ENCODE assay signal across 14 cellular contexts in genomic region chrX:68833448-68833805, GRCh38. TPM values are rescaled to one million over a fixed set of nuclear protein-coding genes. Genes with fewer than 3 reads are reported as not detected.
A peak's percentile ranks its signal among the peaks of the same experiment; 100 is the strongest.
DNase-seq lines count a peak whose midpoint lies in the region; ATAC-seq and TF ChIP-seq lines count a peak whose summit lies in the region.
"Had no signal": no experiment of that assay in that cellular context is flagged by ENCODE, and none has a peak within 500 bp of the region (broad histone marks: within the 10 kb centered on the region; RNA-seq: fewer than 3 reads in every experiment).

No MANE protein-coding gene starts in this region.

- no peak for TF ChIP-seq POLR2A in vagina (IDR thresholded peaks at IDR 0.05)

- H3K4me3 ChIP-seq in right atrium auricular region (peak overlapping the region in 1 of 2 donors; percentile 74), esophagus (ENCODE audit: low read depth in 1 of 2, low read length in 2 of 2) (no peak overlapping the region), vagina (peak overlapping the region; percentile 5 to 84)

- peaks cover under 1% of the 10 kb centered on the region for H3K36me3 ChIP-seq in right atrium auricular region
- H3K36me3 ChIP-seq in esophagus (ENCODE audit: control insufficient read depth in 2 of 2, insufficient read depth in 2 of 2, low read length in 1 of 2) = no peaks in the 10 kb centered on the region
- no peaks in the 10 kb centered on the region for H3K36me3 ChIP-seq in vagina
- H3K36me3 ChIP-seq: gastrocnemius medialis had no signal

- peak overlapping the region; percentile 77 for H3K4me3 Mint-ChIP-seq in neural crest cell
- H3K4me3 Mint-ChIP-seq in activated CD4-positive, alpha-beta T cell treated with anti-CD3 and anti-CD28 coated beads for 36 hours = no peak overlapping the region
- H3K4me3 Mint-ChIP-seq: activated B cell treated with CpG ODN at 0.5 μM for 24 hours; CD8-positive, alpha-beta memory T cell; stimulated activated naive CD8-positive, alpha-beta T cell treated with anti-CD3 and anti-CD28 coated beads, Interleukin-15, Interleukin-2, amounts not matched to agents 100 ng/mL and 50 ng/mL, for 24 hours had no signal

- WGBS in esophagus, 2 donors = 49 to 81% methylated on average over 6 of the region's 6 CpGs

- H3K27me3 ChIP-seq in right atrium auricular region = no peaks in the 10 kb centered on the region
- no peaks in the 10 kb centered on the region for H3K27me3 ChIP-seq in esophagus (ENCODE audit: control insufficient read depth in 1 of 2, insufficient read depth in 2 of 2, low read length in 2 of 2)
- no peaks in the 10 kb centered on the region for H3K27me3 ChIP-seq in vagina
- H3K27me3 ChIP-seq: gastrocnemius medialis had no signal

- intact Hi-C loops in Right ventricle myocardium superior (cut with DNase I) (loop anchor here (10.0 kb wide), 2 partner anchors 61 to 151 kb away; no protein-coding TSS in a partner anchor), vagina (cut with DNase I) (no loop called here)
- intact Hi-C loops in activated CD4-positive, alpha-beta T cell treated with anti-CD3 and anti-CD28 coated beads for 36 hours (cut with DNase I, micrococcal nuclease) = no loop called here

- H3K9me3 Mint-ChIP-seq in neural crest cell = peaks cover 6% of the 10 kb centered on the region
- H3K9me3 Mint-ChIP-seq in activated CD4-positive, alpha-beta T cell treated with anti-CD3 and anti-CD28 coated beads for 36 hours (ENCODE audit: low read depth) = no peaks in the 10 kb centered on the region
- H3K9me3 Mint-ChIP-seq: activated B cell treated with CpG ODN at 0.5 μM for 24 hours; CD8-positive, alpha-beta memory T cell; stimulated activated naive CD8-positive, alpha-beta T cell treated with anti-CD3 and anti-CD28 coated beads, Interleukin-15, Interleukin-2, amounts not matched to agents 100 ng/mL and 50 ng/mL, for 24 hours had no signal

- H3K27ac Mint-ChIP-seq in neural crest cell (ENCODE audit: unreplicated experiment) = no peak overlapping the region
- no peak overlapping the region for H3K27ac Mint-ChIP-seq in activated CD4-positive, alpha-beta T cell treated with anti-CD3 and anti-CD28 coated beads for 36 hours
- H3K27ac Mint-ChIP-seq: activated B cell treated with CpG ODN at 0.5 μM for 24 hours; stimulated activated naive CD8-positive, alpha-beta T cell treated with anti-CD3 and anti-CD28 coated beads, Interleukin-15, Interleukin-2, amounts not matched to agents 100 ng/mL and 50 ng/mL, for 24 hours had no signal

- CTCF ChIA-PET in activated CD4-positive, alpha-beta T cell treated with anti-CD3 and anti-CD28 coated beads for 36 hours (lab: Charles Lee) = interaction anchor here (0.8 kb wide), 1 partner anchor 389 kb away, joined by 3 read pairs; no protein-coding TSS in a partner anchor

- H3K36me3 Mint-ChIP-seq in neural crest cell (ENCODE audit: low read depth) = peaks cover 12% of the 10 kb centered on the region
- no peaks in the 10 kb centered on the region for H3K36me3 Mint-ChIP-seq in activated CD4-positive, alpha-beta T cell treated with anti-CD3 and anti-CD28 coated beads for 36 hours (ENCODE audit: low read depth)

- POLR2A ChIA-PET in activated CD4-positive, alpha-beta T cell treated with anti-CD3 and anti-CD28 coated beads for 36 hours (lab: Charles Lee) = no interaction called here

- H3K4me1 Mint-ChIP-seq in neural crest cell = peaks cover 46% of the 10 kb centered on the region
- peaks cover 17% of the 10 kb centered on the region for H3K4me1 Mint-ChIP-seq in activated CD4-positive, alpha-beta T cell treated with anti-CD3 and anti-CD28 coated beads for 36 hours

- DNase-seq in right atrium auricular region (ENCODE audit: low spot score) = peak; percentile 42
- DNase-seq in Right ventricle myocardium superior = no peak
- no peak for DNase-seq in neural crest cell (ENCODE audit: low read depth, low spot score)
- no peak for DNase-seq in vagina (ENCODE audit: extremely low spot score in 2 of 2)
- no peak for DNase-seq in activated CD4-positive, alpha-beta T cell treated with anti-CD3 and anti-CD28 coated beads for 36 hours
- DNase-seq in GM03348 (ENCODE audit: low spot score) = no peak
- DNase-seq: activated B cell treated with CpG ODN at 0.5 μM for 24 hours; activated gamma-delta T cell; CD8-positive, alpha-beta memory T cell; gastrocnemius medialis; NCI-H1092 had no signal

- no peaks in the 10 kb centered on the region for H3K9me3 ChIP-seq in right atrium auricular region
- peaks cover 0 to 4% of the 10 kb centered on the region in 2 donors for H3K9me3 ChIP-seq in esophagus (ENCODE audit: control insufficient read depth in 2 of 2, insufficient read depth in 1 of 2, low read depth in 1 of 2, low read length in 1 of 2)
- no peaks in the 10 kb centered on the region for H3K9me3 ChIP-seq in vagina
- H3K9me3 ChIP-seq: gastrocnemius medialis had no signal

- TF ChIP-seq CTCF in right atrium auricular region (IDR thresholded peaks at IDR 0.05) (no peak), neural crest cell (conservative IDR thresholded peaks at IDR 0.05) (no peak), vagina (IDR thresholded peaks at IDR 0.05) (no peak)

- peaks cover 0 to 22% of the 10 kb centered on the region in 2 donors for H3K4me1 ChIP-seq in right atrium auricular region
- H3K4me1 ChIP-seq in esophagus (ENCODE audit: control insufficient read depth in 2 of 2, insufficient read depth in 2 of 2, low read length in 1 of 2) = peaks cover 0 to 9% of the 10 kb centered on the region in 2 donors
- peaks cover 29% of the 10 kb centered on the region for H3K4me1 ChIP-seq in vagina
- H3K4me1 ChIP-seq: gastrocnemius medialis had no signal

- ATAC-seq in Right ventricle myocardium superior (ENCODE audit: poor library complexity) = no peak
- no peak for ATAC-seq in GM21528 (IDR thresholded peaks at IDR 0.05; ENCODE audit: low FRiP score, unreplicated experiment)
- no peak for ATAC-seq in activated CD4-positive, alpha-beta T cell treated with anti-CD3 and anti-CD28 coated beads for 36 hours
- ATAC-seq: gastrocnemius medialis had no signal

- H3K27me3 Mint-ChIP-seq in neural crest cell (ENCODE audit: low read depth) = no peaks in the 10 kb centered on the region
- no peaks in the 10 kb centered on the region for H3K27me3 Mint-ChIP-seq in activated CD4-positive, alpha-beta T cell treated with anti-CD3 and anti-CD28 coated beads for 36 hours
- H3K27me3 Mint-ChIP-seq: stimulated activated naive CD8-positive, alpha-beta T cell treated with anti-CD3 and anti-CD28 coated beads, Interleukin-15, Interleukin-2, amounts not matched to agents 100 ng/mL and 50 ng/mL, for 24 hours had no signal

- H3K27ac ChIP-seq in right atrium auricular region (peak overlapping the region in 1 of 2 donors; percentile 87), esophagus (ENCODE audit: low read depth in 2 of 2, low read length in 1 of 2) (peak overlapping the region; percentile 73 to 80), vagina (peak overlapping the region; percentile 89)

RNA-seq across cellular contexts. Expression of gene EFNB1, which starts 4.6 kb away (rescaled TPM):
- total RNA-seq in right atrium auricular region (10 to 100 TPM; 23.7 to 42.4 TPM), Right ventricle myocardium superior (15.1 TPM), neural crest cell (32.9 and 33.8 TPM in 2 replicates), vagina (43.0 TPM)
- polyA plus RNA-seq in esophagus = 10 to 100 TPM; 22.2 to 24.0 TPM
- total RNA-seq in activated CD4-positive, alpha-beta T cell treated with anti-CD3 and anti-CD28 coated beads for 36 hours = 1 to 10 TPM; 3.8 to 3.9 TPM

Comparison
In these comparisons a context has a peak if more than half of its experiments do, and no peak if none do; other contexts are left out.
1. H3K4me3 ChIP-seq: peak in vagina (2 of 2); none in esophagus (0 of 2).